Comparison of ENCODE assay signal across 13 cellular contexts in the genomic region with DNA sequence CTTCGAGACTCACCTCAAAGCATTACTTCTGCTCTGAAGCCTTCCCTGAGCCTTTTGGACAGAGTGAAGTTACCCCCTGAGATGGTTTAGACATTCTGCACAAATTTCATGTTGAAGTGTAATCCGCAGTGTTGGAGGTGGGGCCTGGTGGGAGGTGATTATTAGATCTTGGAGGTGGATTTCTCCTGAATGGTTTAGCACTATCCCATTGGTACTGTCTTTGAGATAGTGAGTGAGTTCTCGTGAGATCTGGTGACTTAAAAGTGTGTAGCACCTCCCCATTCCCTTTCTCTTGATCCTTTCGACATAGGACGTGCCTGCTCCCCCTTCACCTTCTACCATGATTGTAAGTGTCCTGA. TPM values are rescaled to one million over a fixed set of nuclear protein-coding genes. Genes with fewer than 3 reads are reported as not detected.
A peak's percentile ranks its signal among the peaks of the same experiment; 100 is the strongest.
DNase-seq lines count a peak whose midpoint lies in the region; ATAC-seq and TF ChIP-seq lines count a peak whose summit lies in the region.
"Had no signal": no experiment of that assay in that cellular context is flagged by ENCODE, and none has a peak within 500 bp of the region (broad histone marks: within the 10 kb centered on the region; RNA-seq: fewer than 3 reads in every experiment).

No MANE protein-coding gene starts in this region.

- no peak for DNase-seq in activated T-cell treated with anti-CD3 and anti-CD28 coated beads, Interleukin-2, amount 50 U/mL, for 72 hours
- no peak for DNase-seq in activated T-cell treated with anti-CD3 and anti-CD28 coated beads, Interleukin-2, amount 50 U/mL, for 1 hour
- DNase-seq in activated CD8-positive, alpha-beta T cell treated with anti-CD3 and anti-CD28 coated beads for 36 hours: no peak
- DNase-seq in foreskin keratinocyte (no peak), amygdala (lab: John Stamatoyannopoulos, UW) (no peak), DMS53 treated with DMSO at 0.1 percent for 48 hours (lab: John Stamatoyannopoulos, UW; ENCODE audit: unreplicated experiment) (no peak)
- DNase-seq: activated CD4-positive, CD25-positive, alpha-beta regulatory T cell; activated gamma-delta T cell treated with Interleukin-2 at 50 U/mL for 16 hours; DMS79 treated with DMSO at 0.1 percent for 48 hours had no signal

- H3K27ac ChIP-seq in foreskin keratinocyte: peak overlapping the region; percentile 38
- H3K27ac ChIP-seq in stomach smooth muscle (ENCODE audit: low read length): peak overlapping the region; percentile 13
- H3K27ac ChIP-seq: SK-N-MC had no signal

- peaks cover 37% of the 10 kb centered on the region for H3K4me1 Mint-ChIP-seq in activated T-cell treated with anti-CD3 and anti-CD28 coated beads, Interleukin-2, amount 50 U/mL, for 72 hours (ENCODE audit: low read depth)
- H3K4me1 Mint-ChIP-seq in activated CD8-positive, alpha-beta T cell treated with anti-CD3 and anti-CD28 coated beads for 36 hours (ENCODE audit: low read depth): peaks cover 31% of the 10 kb centered on the region

- CTCF ChIA-PET in activated CD8-positive, alpha-beta T cell treated with anti-CD3 and anti-CD28 coated beads for 36 hours (lab: Charles Lee): interaction anchor here (0.8 kb wide), 1 partner anchor 136 kb away, joined by 3 read pairs; no protein-coding TSS in a partner anchor

- POLR2A ChIA-PET in activated CD8-positive, alpha-beta T cell treated with anti-CD3 and anti-CD28 coated beads for 36 hours (lab: Charles Lee): interaction anchor here (0.6 to 1.0 kb wide), 3 partner anchors 8 to 29 kb away, joined by 3 read pairs; partner anchors contain the start of gene ENOSF1

- no peaks in the 10 kb centered on the region for H3K9me3 Mint-ChIP-seq in activated T-cell treated with anti-CD3 and anti-CD28 coated beads, Interleukin-2, amount 50 U/mL, for 72 hours
- no peaks in the 10 kb centered on the region for H3K9me3 Mint-ChIP-seq in activated CD8-positive, alpha-beta T cell treated with anti-CD3 and anti-CD28 coated beads for 36 hours

- no peak overlapping the region for H3K9ac ChIP-seq in stomach smooth muscle (ENCODE audit: low read length in 2 of 2)

- H3K4me3 ChIP-seq in stomach smooth muscle (ENCODE audit: low read length in 2 of 2): peak overlapping the region in 1 of 2 donors; percentile 46
- H3K4me3 ChIP-seq: pancreas, SK-N-MC had no signal

- peaks cover 0 to 7% of the 10 kb centered on the region in 2 donors for H3K36me3 ChIP-seq in stomach smooth muscle (ENCODE audit: control insufficient read depth in 2 of 2, insufficient read depth in 2 of 2, low read length in 2 of 2)

- H3K36me3 Mint-ChIP-seq in activated T-cell treated with anti-CD3 and anti-CD28 coated beads, Interleukin-2, amount 50 U/mL, for 72 hours (ENCODE audit: insufficient read depth in 2 of 2): peaks cover 7 to 23% of the 10 kb centered on the region in 2 donors
- H3K36me3 Mint-ChIP-seq in activated CD8-positive, alpha-beta T cell treated with anti-CD3 and anti-CD28 coated beads for 36 hours (ENCODE audit: low read depth): peaks cover 60% of the 10 kb centered on the region

- no peaks in the 10 kb centered on the region for H3K27me3 Mint-ChIP-seq in activated T-cell treated with anti-CD3 and anti-CD28 coated beads, Interleukin-2, amount 50 U/mL, for 72 hours (ENCODE audit: low read depth)
- no peaks in the 10 kb centered on the region for H3K27me3 Mint-ChIP-seq in activated CD8-positive, alpha-beta T cell treated with anti-CD3 and anti-CD28 coated beads for 36 hours

- intact Hi-C loops in activated CD8-positive, alpha-beta T cell treated with anti-CD3 and anti-CD28 coated beads for 36 hours (cut with micrococcal nuclease): no loop called here

- no peak for TF ChIP-seq CTCF in activated CD8-positive, alpha-beta T cell treated with anti-CD3 and anti-CD28 coated beads for 36 hours (IDR thresholded peaks at IDR 0.05)
- no peak for TF ChIP-seq CTCF in foreskin keratinocyte (conservative IDR thresholded peaks at IDR 0.05)

- peak in 1 of 2 donors; percentile 7 for ATAC-seq in activated T-cell treated with anti-CD3 and anti-CD28 coated beads, Interleukin-2, amount 50 U/mL, for 72 hours (replicated peaks in 1 of 2)
- ATAC-seq in activated CD8-positive, alpha-beta T cell treated with anti-CD3 and anti-CD28 coated beads for 36 hours: no peak
- ATAC-seq in foreskin keratinocyte (no peak), HG03097 (IDR thresholded peaks at IDR 0.05; ENCODE audit: low FRiP score, unreplicated experiment) (no peak)

- H3K4me1 ChIP-seq in foreskin keratinocyte (peaks cover 33% of the 10 kb centered on the region), stomach smooth muscle (ENCODE audit: control insufficient read depth, insufficient read depth, low read length) (peaks cover 12% of the 10 kb centered on the region)
- H3K4me1 ChIP-seq: pancreas had no signal

- no peaks in the 10 kb centered on the region for H3K9me3 ChIP-seq in stomach smooth muscle (ENCODE audit: control insufficient read depth in 2 of 2, low read length in 2 of 2)
- H3K9me3 ChIP-seq: pancreas had no signal

- H3K27ac Mint-ChIP-seq in activated T-cell treated with anti-CD3 and anti-CD28 coated beads, Interleukin-2, amount 50 U/mL, for 72 hours: peak overlapping the region; percentile 64
- peak overlapping the region; percentile 82 for H3K27ac Mint-ChIP-seq in activated CD8-positive, alpha-beta T cell treated with anti-CD3 and anti-CD28 coated beads for 36 hours

- H3K27me3 ChIP-seq in foreskin keratinocyte (no peaks in the 10 kb centered on the region), stomach smooth muscle (ENCODE audit: control insufficient read depth in 1 of 2, insufficient read depth in 2 of 2, low read length in 2 of 2) (no peaks in the 10 kb centered on the region)
- H3K27me3 ChIP-seq: pancreas had no signal

- H3K4me3 Mint-ChIP-seq in activated T-cell treated with anti-CD3 and anti-CD28 coated beads, Interleukin-2, amount 50 U/mL, for 72 hours: no peak overlapping the region
- H3K4me3 Mint-ChIP-seq in activated CD8-positive, alpha-beta T cell treated with anti-CD3 and anti-CD28 coated beads for 36 hours: no peak overlapping the region

RNA-seq across cellular contexts. Expression of gene ENOSF1, which starts 8.8 kb away (rescaled TPM):
- total RNA-seq in activated T-cell treated with anti-CD3 and anti-CD28 coated beads, Interleukin-2, amount 50 U/mL, for 72 hours: 10 to 100 TPM; 62.0 to 65.1 TPM
- total RNA-seq in activated CD8-positive, alpha-beta T cell treated with anti-CD3 and anti-CD28 coated beads for 36 hours: 100 to 1,000 TPM; 113 to 114 TPM
- 21.5 and 28.8 TPM in 2 replicates for total RNA-seq in foreskin keratinocyte
- polyA plus RNA-seq in foreskin keratinocyte: 15.4 and 22.6 TPM in 2 replicates

RNA-seq across cellular contexts. Expression of gene TYMS, which starts 46.2 kb away (rescaled TPM):
- total RNA-seq in activated T-cell treated with anti-CD3 and anti-CD28 coated beads, Interleukin-2, amount 50 U/mL, for 72 hours: 100 to 1,000 TPM; 163 to 236 TPM
- 100 to 1,000 TPM; 324 to 329 TPM for total RNA-seq in activated CD8-positive, alpha-beta T cell treated with anti-CD3 and anti-CD28 coated beads for 36 hours
- 48.0 and 80.2 TPM in 2 replicates for total RNA-seq in foreskin keratinocyte
- 75.9 and 127 TPM in 2 replicates for polyA plus RNA-seq in foreskin keratinocyte
